29 cellular contexts compared by ENCODE assay signal in genomic region chr20:13095013-13095412, GRCh38.
"Had no signal": no experiment of that assay in that cellular context is flagged by ENCODE, and none has a peak within 500 bp of the region (broad histone marks: within the 10 kb centered on the region; RNA-seq: fewer than 3 reads in every experiment).

No MANE protein-coding gene starts in this region.

- H3K27me3 ChIP-seq: ascending aorta, cardiac muscle cell had no signal

- DNase-seq: activated CD4-positive, alpha-beta memory T cell treated with anti-CD3 and anti-CD28 coated beads, Interleukin-2, amount 10 ng/mL, durations not matched to agents 7 days and 5 days; activated CD4-positive, alpha-beta T cell treated with anti-CD3 and anti-CD28 coated beads for 1 hour; activated CD4-positive, alpha-beta T cell treated with anti-CD3 and anti-CD28 coated beads for 36 hours; activated CD4-positive, alpha-beta T cell treated with anti-CD3 and anti-CD28 coated beads for 48 hours; activated CD4-positive, alpha-beta T cell treated with anti-CD3 and anti-CD28 coated beads, Interleukin-2, amount 10 ng/mL, durations not matched to agents 7 days and 5 days; activated CD4-positive, alpha-beta T cell treated with anti-CD3 and anti-CD28 coated beads, Interleukin-2, amount 50 U/mL, for 48 hours; activated CD4-positive, CD25-positive, alpha-beta regulatory T cell; activated CD8-positive, alpha-beta memory T cell treated with anti-CD3 and anti-CD28 coated beads for 24 hours; activated CD8-positive, alpha-beta memory T cell treated with anti-CD3 and anti-CD28 coated beads, Interleukin-2, amount 10 ng/mL, durations not matched to agents 7 days and 5 days; activated CD8-positive, alpha-beta memory T cell treated with anti-CD3 and anti-CD28 coated beads, Interleukin-2, amount 50 U/mL, for 48 hours; activated CD8-positive, alpha-beta T cell treated with anti-CD3 and anti-CD28 coated beads, Interleukin-2, amount 10 ng/mL, durations not matched to agents 7 days and 5 days; activated effector memory CD4-positive, alpha-beta T cell treated with Interleukin-2 at 50 U/mL for 16 hours; activated gamma-delta T cell; activated naive CD4-positive, alpha-beta T cell treated with anti-CD3 and anti-CD28 coated beads, Interleukin-2, amount 10 ng/mL, durations not matched to agents 7 days and 5 days; activated naive CD4-positive, alpha-beta T cell treated with Interleukin-2 at 50 U/mL for 16 hours; activated naive CD8-positive, alpha-beta T cell treated with anti-CD3 and anti-CD28 coated beads, Interleukin-2, amount 10 ng/mL, durations not matched to agents 7 days and 5 days; activated naive CD8-positive, alpha-beta T cell treated with anti-CD3 and anti-CD28 coated beads, Interleukin-2, amount 50 U/mL, for 24 hours; activated T-cell treated with anti-CD3 and anti-CD28 coated beads, Interleukin-2, amount 50 U/mL, for 24 hours; activated T-cell treated with anti-CD3 and anti-CD28 coated beads, Interleukin-2, amount 50 U/mL, for 48 hours; amygdala; anterior cingulate cortex; caudate nucleus; cerebellar nuclear complex; T-helper 1 cell; T-helper 2 cell; T-helper 9 cell; WERI-Rb-1 had no signal

- H3K36me3 ChIP-seq: cardiac muscle cell, WERI-Rb-1 had no signal

- H3K27ac ChIP-seq: ascending aorta, cardiac muscle cell, WERI-Rb-1 had no signal

- H3K4me1 ChIP-seq: ascending aorta had no signal

- H3K4me3 ChIP-seq: ascending aorta, cardiac muscle cell had no signal

- H3K9me3 ChIP-seq: ascending aorta had no signal
